8 cellular contexts compared by ENCODE assay signal in the genomic region with DNA sequence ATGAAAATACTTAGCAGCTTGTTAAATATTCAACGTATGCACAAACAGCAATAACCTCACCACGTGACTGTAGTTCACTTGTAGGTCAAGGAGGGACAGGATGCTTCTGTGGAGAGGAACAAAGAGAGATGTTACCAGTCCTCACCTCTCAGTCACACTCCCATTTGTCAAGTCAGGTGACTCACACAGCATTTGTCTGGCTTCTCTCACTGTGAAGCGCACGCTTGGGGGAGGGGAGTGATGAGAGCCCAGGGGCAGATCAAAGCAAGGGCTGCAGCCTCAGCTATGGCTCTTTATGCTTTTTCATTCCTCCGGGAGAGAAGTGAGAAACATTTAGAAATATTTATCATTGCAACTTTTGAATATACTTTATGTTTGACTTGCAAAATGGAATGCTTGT. TPM values are rescaled to one million over a fixed set of nuclear protein-coding genes. Genes with fewer than 3 reads are reported as not detected.
DNase-seq lines count a peak whose midpoint lies in the region; ATAC-seq lines count a peak whose summit lies in the region.

No MANE protein-coding gene starts in this region.

- no peak overlapping the region for H3K27ac Mint-ChIP-seq in T-helper 2 cell treated with Interferon-gamma antibody and Interleukin-4, amounts not matched to agents 5 μg/mL and 100 μg/mL, for 36 hours

- intact Hi-C loops in Right ventricle myocardium superior (cut with DNase I), result loop anchor here (5.0 kb wide), 1 partner anchor 41 kb away; no protein-coding TSS in a partner anchor

- DNase-seq in DMS153 (lab: John Stamatoyannopoulos, UW) (peak; percentile 45), Right ventricle myocardium superior (peak; percentile 67), NCI-H128 (lab: John Stamatoyannopoulos, UW; ENCODE audit: unreplicated experiment) (no peak), GF-D8 (lab: John Stamatoyannopoulos, UW) (no peak)
- DNase-seq in T-helper 2 cell treated with Interferon-gamma antibody and Interleukin-4, amounts not matched to agents 5 μg/mL and 100 μg/mL, for 36 hours (ENCODE audit: low spot score), result peak; percentile 27
- DNase-seq in stimulated activated CD8-positive, alpha-beta memory T cell treated with anti-CD3 and anti-CD28 coated beads, Interleukin-4, amount 100 ng/mL, for 24 hours (ENCODE audit: low read depth), result peak; percentile 30

- H3K4me3 Mint-ChIP-seq in T-helper 2 cell treated with Interferon-gamma antibody and Interleukin-4, amounts not matched to agents 5 μg/mL and 100 μg/mL, for 36 hours, result no peak overlapping the region

- no peaks in the 10 kb centered on the region for H3K9me3 Mint-ChIP-seq in T-helper 2 cell treated with Interferon-gamma antibody and Interleukin-4, amounts not matched to agents 5 μg/mL and 100 μg/mL, for 36 hours

- peaks cover 23% of the 10 kb centered on the region for H3K4me1 Mint-ChIP-seq in T-helper 2 cell treated with Interferon-gamma antibody and Interleukin-4, amounts not matched to agents 5 μg/mL and 100 μg/mL, for 36 hours (ENCODE audit: low read depth)

- ATAC-seq in HG03060 (IDR thresholded peaks at IDR 0.05; ENCODE audit: low read depth, unreplicated experiment) (peak; percentile 76), Right ventricle myocardium superior (ENCODE audit: poor library complexity) (peak; percentile 50), GM21737 (IDR thresholded peaks at IDR 0.05; ENCODE audit: unreplicated experiment) (no peak)

- peaks cover 57% of the 10 kb centered on the region for H3K27me3 Mint-ChIP-seq in T-helper 2 cell treated with Interferon-gamma antibody and Interleukin-4, amounts not matched to agents 5 μg/mL and 100 μg/mL, for 36 hours (ENCODE audit: low read depth)

- peaks cover 3% of the 10 kb centered on the region for H3K36me3 Mint-ChIP-seq in T-helper 2 cell treated with Interferon-gamma antibody and Interleukin-4, amounts not matched to agents 5 μg/mL and 100 μg/mL, for 36 hours (ENCODE audit: low read depth)

RNA-seq across cellular contexts. Expression of gene RBM20, which starts 2.9 kb away (rescaled TPM):
- total RNA-seq in Right ventricle myocardium superior, result 103 TPM

Comparison
In these comparisons a context has a peak if more than half of its experiments do, and no peak if none do; other contexts are left out.
1. DNase-seq: peak in DMS153 (single experiment), T-helper 2 cell treated with Interferon-gamma antibody and Interleukin-4, amounts not matched to agents 5 μg/mL and 100 μg/mL, for 36 hours (single experiment), Right ventricle myocardium superior (single experiment) and stimulated activated CD8-positive, alpha-beta memory T cell treated with anti-CD3 and anti-CD28 coated beads, Interleukin-4, amount 100 ng/mL, for 24 hours (single experiment); none in NCI-H128 (single experiment) and GF-D8 (single experiment).